13 cellular contexts compared by ENCODE assay signal in the genomic region with DNA sequence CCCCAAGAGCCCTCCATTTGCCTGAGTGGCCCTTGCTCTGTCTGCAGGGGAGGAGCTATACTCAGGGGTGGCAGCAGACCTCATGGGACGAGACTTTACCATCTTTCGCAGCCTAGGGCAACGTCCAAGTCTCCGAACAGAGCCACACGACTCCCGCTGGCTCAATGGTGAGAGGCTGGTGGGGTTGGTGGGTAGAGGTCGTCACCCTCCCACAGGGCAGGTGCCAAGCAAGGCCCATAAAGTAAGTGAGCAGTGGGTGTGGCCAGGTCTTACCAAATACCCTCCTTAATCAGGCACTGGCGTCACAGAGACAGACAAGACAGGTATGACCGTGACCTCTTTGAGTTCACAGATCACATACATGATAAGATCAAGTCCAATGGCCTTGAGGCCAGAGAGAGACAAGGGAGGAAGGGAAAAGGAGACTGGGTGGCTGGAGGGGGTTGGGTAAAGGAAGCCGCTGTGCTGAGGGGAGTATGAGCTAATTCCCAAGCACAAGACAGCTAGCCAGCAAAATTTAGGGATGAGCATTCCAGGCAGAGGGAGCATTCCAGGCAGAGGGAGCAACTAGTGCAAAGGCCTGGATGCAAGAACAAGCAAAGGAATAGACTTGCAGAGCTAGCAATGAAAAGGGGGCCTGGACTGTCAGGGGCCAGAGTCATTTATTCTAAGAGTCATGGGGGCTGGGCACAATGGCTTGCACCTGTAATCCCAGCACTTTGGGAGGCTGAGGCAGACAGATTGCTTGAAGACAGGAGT. TPM values are rescaled to one million over a fixed set of nuclear protein-coding genes. Genes with fewer than 3 reads are reported as not detected.
DNase-seq lines count a peak whose midpoint lies in the region; TF ChIP-seq lines count a peak whose summit lies in the region.
"Had no signal": no experiment of that assay in that cellular context is flagged by ENCODE, and none has a peak within 500 bp of the region (broad histone marks: within the 10 kb centered on the region; RNA-seq: fewer than 3 reads in every experiment).

No MANE protein-coding gene starts in this region.

- no peak for TF ChIP-seq POLR2A in tibial nerve (IDR thresholded peaks at IDR 0.05)

- H3K9ac ChIP-seq in mucosa of stomach (ENCODE audit: low read length) (peak overlapping the region; percentile 90), Karpas-422 (ENCODE audit: low read length) (no peak overlapping the region)

- TF ChIP-seq CTCF in LNCaP clone FGC (IDR thresholded peaks at IDR 0.05; ENCODE audit: control insufficient read depth, extremely low read depth, insufficient read depth) = no peak
- no peak for TF ChIP-seq CTCF in tibial nerve (IDR thresholded peaks at IDR 0.05)
- no peak for TF ChIP-seq CTCF in A673 (conservative IDR thresholded peaks at IDR 0.05; ENCODE audit: low read depth, low read length)

- no peaks in the 10 kb centered on the region for H3K9me2 ChIP-seq in Karpas-422 (replicated peaks; ENCODE audit: insufficient read depth, low read length)

- no peaks in the 10 kb centered on the region for H3K9me3 ChIP-seq in mucosa of stomach (ENCODE audit: control insufficient read depth, low read length)
- H3K9me3 ChIP-seq in tibial nerve = no peaks in the 10 kb centered on the region
- no peaks in the 10 kb centered on the region for H3K9me3 ChIP-seq in Karpas-422 (ENCODE audit: low read length)
- no peaks in the 10 kb centered on the region for H3K9me3 ChIP-seq in A673 (ENCODE audit: low read depth, low read length, poor library complexity, severe bottlenecking)

- H3K79me2 ChIP-seq in Karpas-422 (ENCODE audit: low read length) = no peaks in the 10 kb centered on the region

- no TSS peak for BruUV-seq in A673 (replicated peaks; lab: Mats Ljungman, UMichigan)

- H3K36me3 ChIP-seq in mucosa of stomach (ENCODE audit: control insufficient read depth, insufficient read depth, low read length) (no peaks in the 10 kb centered on the region), tibial nerve (peaks cover 0 to 13% (median 0%) of the 10 kb centered on the region in 3 donors), Karpas-422 (ENCODE audit: insufficient read depth, low read length) (no peaks in the 10 kb centered on the region), A673 (ENCODE audit: insufficient read depth, low read length, poor library complexity, severe bottlenecking) (no peaks in the 10 kb centered on the region)

- H3K27me3 ChIP-seq in mucosa of stomach (ENCODE audit: control insufficient read depth, insufficient read depth, low read length) (peaks cover 4% of the 10 kb centered on the region), tibial nerve (peaks cover 0 to 15% of the 10 kb centered on the region in 2 donors), Karpas-422 (ENCODE audit: low read length) (no peaks in the 10 kb centered on the region), A673 (replicated peaks; ENCODE audit: insufficient read depth, low read depth, low read length, poor library complexity) (peaks cover 4% of the 10 kb centered on the region)

- H2AFZ ChIP-seq in Karpas-422 (ENCODE audit: low read length) = no peak overlapping the region

- TF ChIP-seq EP300 in tibial nerve (IDR thresholded peaks at IDR 0.05) = no peak

- peaks cover 67% of the 10 kb centered on the region for H3K4me1 ChIP-seq in mucosa of stomach (ENCODE audit: control insufficient read depth, insufficient read depth, low read length)
- H3K4me1 ChIP-seq in tibial nerve = peaks cover 0 to 100% (median 68%) of the 10 kb centered on the region in 4 donors
- peaks cover 3% of the 10 kb centered on the region for H3K4me1 ChIP-seq in Karpas-422 (ENCODE audit: low read length)
- peaks cover 6% of the 10 kb centered on the region for H3K4me1 ChIP-seq in A673 (ENCODE audit: insufficient read depth, low read length, poor library complexity, severe bottlenecking)

- H3K27ac ChIP-seq in caudate nucleus (ENCODE audit: low read depth, low read length) = peak overlapping the region; percentile 63
- peak overlapping the region; percentile 85 to 98 (median 97) for H3K27ac ChIP-seq in tibial nerve
- no peak overlapping the region for H3K27ac ChIP-seq in Karpas-422 (ENCODE audit: low read length)
- no peak overlapping the region for H3K27ac ChIP-seq in A673 (ENCODE audit: low read depth, low read length, poor library complexity, severe bottlenecking)

- CTCF ChIA-PET in A673 (lab: Charles Lee) = no interaction called here

- H3K4me2 ChIP-seq in Karpas-422 (ENCODE audit: low read depth, low read length, poor library complexity, severe bottlenecking) = no peak overlapping the region

- DNase-seq in LNCaP clone FGC (ENCODE audit: low read depth) (peak; percentile 54), caudate nucleus (lab: John Stamatoyannopoulos, UW) (no peak), tibial nerve (ENCODE audit: low spot score in 2 of 2) (no peak), Karpas-422 (no peak), A673 (ENCODE audit: low spot score) (no peak), NCI-H446 (lab: John Stamatoyannopoulos, UW) (no peak)
- DNase-seq: activated CD8-positive, alpha-beta T cell treated with anti-CD3 and anti-CD28 coated beads for 36 hours; HFFc6; left cardiac atrium; NCI-H526 had no signal

- H3K4me3 ChIP-seq in LNCaP clone FGC (ENCODE audit: low read depth, low read length) (no peak overlapping the region), mucosa of stomach (ENCODE audit: low read length) (no peak overlapping the region), tibial nerve (peak overlapping the region; percentile 37 to 63 (median 46)), Karpas-422 (ENCODE audit: low read length) (no peak overlapping the region), A673 (ENCODE audit: low read depth, low read length, poor library complexity, severe bottlenecking) (no peak overlapping the region)

- 36 to 49% methylated on average over 10 of the region's 10 CpGs for WGBS in tibial nerve, 2 donors

- H4K20me1 ChIP-seq in Karpas-422 (ENCODE audit: insufficient read depth, low read depth, low read length) = no peaks in the 10 kb centered on the region

- POLR2A ChIA-PET in A673 (lab: Charles Lee; ENCODE audit: low non-redundant PET) = no interaction called here

- intact Hi-C loops in A673 (cut with micrococcal nuclease; ENCODE audit: unreplicated experiment) = no loop called here

RNA-seq across cellular contexts. Expression of a gene that starts 2.5 kb away (rescaled TPM):
- total RNA-seq in tibial nerve (100 to 1,000 TPM; 251 to 334 (median 261) TPM), A673 (2021) (0.43 and 2.0 TPM in 2 replicates)
- 0.15 and 0.29 TPM in 2 replicates for total RNA-seq in Karpas-422 (2014; rRNA removed; shearing (Covaris generic); ENCODE audit: low replicate concordance)

RNA-seq across cellular contexts. Expression of a gene that starts 7.4 kb away (rescaled TPM):
- total RNA-seq in tibial nerve = 1 to 10 TPM; 2.0 to 3.1 (median 2.5) TPM
- total RNA-seq in Karpas-422 (2014; rRNA removed; shearing (Covaris generic); ENCODE audit: low replicate concordance) = 0.14 TPM in 1 of 2 replicates, not detected in the other
- total RNA-seq in A673 (2021) = not detected in 2 replicates
- total RNA-seq: activated CD8-positive, alpha-beta T cell treated with anti-CD3 and anti-CD28 coated beads for 36 hours; activated T-helper 1 cell treated with anti-CD3 and anti-CD28 coated beads, Interleukin-12 subunit alpha, Interleukin-12 subunit beta, Interleukin-2, Interleukin-4 antibody, amounts not matched to agents 30 ng/mL and 10 ng/mL and 1 ng/mL, durations not matched to agents 14 hours and 24 hours and 36 hours; B cell had no signal

RNA-seq across cellular contexts. Expression of a gene that starts 20.7 kb away (rescaled TPM):
- total RNA-seq in tibial nerve (100 to 1,000 TPM in 1 of 4 donors, 10 to 100 TPM in 3; 42.0 to 129 (median 56.2) TPM), A673 (2021) (62.2 and 77.4 TPM in 2 replicates)
- total RNA-seq in Karpas-422 (2014; rRNA removed; shearing (Covaris generic); ENCODE audit: low replicate concordance) = 75.2 and 82.1 TPM in 2 replicates

RNA-seq across cellular contexts. Expression of a gene that starts 27.7 kb away (rescaled TPM):
- total RNA-seq in tibial nerve = 10 to 100 TPM in 1 of 4 donors, 1 to 10 TPM in 3; 1.2 to 17.9 (median 1.8) TPM
- total RNA-seq in Karpas-422 (2014; rRNA removed; shearing (Covaris generic); ENCODE audit: low replicate concordance) = 9.3 and 17.2 TPM in 2 replicates
- 3.0 and 3.7 TPM in 2 replicates for total RNA-seq in A673 (2021)

RNA-seq across cellular contexts. Expression of a gene that starts 27.7 kb away (rescaled TPM):
- total RNA-seq in tibial nerve (10 to 100 TPM; 12.6 to 24.3 (median 15.9) TPM), A673 (2021) (5.3 and 7.0 TPM in 2 replicates)
- total RNA-seq in Karpas-422 (2014; rRNA removed; shearing (Covaris generic); ENCODE audit: low replicate concordance) = 18.1 and 20.3 TPM in 2 replicates

Comparison
In these comparisons a context has a peak if more than half of its experiments do, and no peak if none do; other contexts are left out.
1. H3K4me3 ChIP-seq: peak in tibial nerve (4 of 4); none in LNCaP clone FGC (single experiment), mucosa of stomach (single experiment), Karpas-422 (single experiment) and A673 (single experiment).
2. H3K27ac ChIP-seq: peak in caudate nucleus (single experiment) and tibial nerve (4 of 4); none in Karpas-422 (single experiment) and A673 (single experiment).
3. RNA of a gene that starts 2.5 kb away (total RNA-seq): 251 to 334 TPM in tibial nerve; 0.43 to 2.0 TPM in A673 and 0.15 to 0.29 TPM in Karpas-422; every median in the first group is over 10 times any median in the second.